ENCODE assay signal across 17 cellular contexts in the genomic region with DNA sequence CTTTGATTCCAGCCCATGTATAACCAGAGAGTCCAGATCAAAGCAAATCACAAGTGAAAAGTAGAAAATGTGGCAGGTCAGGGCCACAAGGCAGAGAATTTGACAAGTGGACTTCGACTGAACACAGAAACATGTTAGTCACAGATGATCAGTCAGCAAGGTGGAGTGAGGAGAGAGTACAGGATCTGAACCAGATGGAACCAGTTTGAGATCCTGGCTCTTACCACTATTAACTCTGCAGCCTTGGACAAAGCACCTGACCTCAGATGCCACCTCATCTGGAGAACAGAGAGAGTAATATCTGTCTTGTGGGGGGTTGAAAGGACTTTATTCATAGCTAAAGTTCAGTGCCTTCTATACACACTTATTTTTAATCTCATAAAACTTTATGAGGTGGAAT. TPM values are rescaled to one million over a fixed set of nuclear protein-coding genes. Genes with fewer than 3 reads are reported as not detected.
DNase-seq lines count a peak whose midpoint lies in the region; ATAC-seq and TF ChIP-seq lines count a peak whose summit lies in the region.
"Had no signal": no experiment of that assay in that cellular context is flagged by ENCODE, and none has a peak within 500 bp of the region (broad histone marks: within the 10 kb centered on the region; RNA-seq: fewer than 3 reads in every experiment).

No MANE protein-coding gene starts in this region.

- no peak for TF ChIP-seq POLR2A in ovary (IDR thresholded peaks at IDR 0.05)

- TF ChIP-seq CTCF in ovary (IDR thresholded peaks at IDR 0.05), result no peak

- peak; percentile 7 for DNase-seq in A172 (ENCODE audit: low spot score)
- DNase-seq in glomerular visceral epithelial cell (ENCODE audit: extremely low spot score), result peak; percentile 15
- no peak for DNase-seq in SJCRH30
- DNase-seq in ovary, result no peak
- no peak for DNase-seq in NCI-H526 treated with DMSO at 0.1 percent for 48 hours (lab: John Stamatoyannopoulos, UW)
- DNase-seq in NK-92 treated with Interleukin-12 subunit alpha and Interleukin-12 subunit beta, amount 100 ng/mL, for 24 hours (lab: John Stamatoyannopoulos, UW), result no peak
- DNase-seq: CD8-positive, alpha-beta T cell; GF-D8; KBM-7; mesendoderm; NCI-H1694 had no signal

- peak; percentile 75 for ATAC-seq in GM19395 (IDR thresholded peaks at IDR 0.05; ENCODE audit: unreplicated experiment)
- ATAC-seq in HG03469 (IDR thresholded peaks at IDR 0.05; ENCODE audit: unreplicated experiment), result peak; percentile 65
- ATAC-seq: A549; CD8-positive, alpha-beta T cell had no signal

- no peaks in the 10 kb centered on the region for H3K9me3 ChIP-seq in SJCRH30 (replicated peaks)
- no peaks in the 10 kb centered on the region for H3K9me3 ChIP-seq in ovary
- H3K9me3 ChIP-seq: A549 had no signal

- H3K27ac ChIP-seq in SJCRH30, result no peak overlapping the region
- no peak overlapping the region for H3K27ac ChIP-seq in ovary
- H3K27ac ChIP-seq: A549, epithelial cell of prostate had no signal

- intact Hi-C loops in ovary (cut with DNase I), result no loop called here

- H3K36me3 ChIP-seq in SJCRH30 (no peaks in the 10 kb centered on the region), ovary (no peaks in the 10 kb centered on the region)

- H3K4me3 ChIP-seq in SJCRH30, result no peak overlapping the region
- no peak overlapping the region for H3K4me3 ChIP-seq in ovary
- H3K4me3 ChIP-seq: A549 had no signal

- no peak for TF ChIP-seq EP300 in ovary (IDR thresholded peaks at IDR 0.05)

- H3K4me1 ChIP-seq in SJCRH30 (peaks cover 12% of the 10 kb centered on the region), ovary (ENCODE audit: insufficient read depth) (peaks cover 2% of the 10 kb centered on the region)
- H3K4me1 ChIP-seq: A549 had no signal

- 76 to 83% (median 79%) methylated on average over 1 of the region's 1 CpG for WGBS in ovary, 3 donors

- H3K27me3 ChIP-seq in SJCRH30 (no peaks in the 10 kb centered on the region), ovary (no peaks in the 10 kb centered on the region)

RNA-seq across cellular contexts. Expression of a gene that starts 4.4 kb away (rescaled TPM):
- total RNA-seq in A172 (2014; rRNA removed; shearing (Covaris generic)), result not detected in 2 replicates
- total RNA-seq in SJCRH30 (2014; rRNA removed; shearing (Covaris generic)), result 10.5 and 16.0 TPM in 2 replicates
- total RNA-seq in ovary, result under 1 TPM in 1 of 7 donors, not detected in 6; 0.80 TPM
- polyA plus RNA-seq in ovary, result not detected
- total RNA-seq: CD8-positive, alpha-beta T cell; osteoblast; SK-MEL-5 had no signal
- polyA plus RNA-seq: A549 had no signal

RNA-seq across cellular contexts. Expression of a gene that starts 39.2 kb away (rescaled TPM):
- 28.7 and 34.1 TPM in 2 replicates for total RNA-seq in A172 (2014; rRNA removed; shearing (Covaris generic))
- total RNA-seq in SJCRH30 (2014; rRNA removed; shearing (Covaris generic)), result 1.3 and 1.5 TPM in 2 replicates
- total RNA-seq in ovary, result 10 to 100 TPM in 6 of 7 donors, 1 to 10 TPM in 1; 8.1 to 41.5 (median 30.7) TPM
- 10 to 100 TPM; 22.8 to 40.0 TPM for polyA plus RNA-seq in ovary
- total RNA-seq: CD8-positive, alpha-beta T cell had no signal

Comparison
In these comparisons a context has a peak if more than half of its experiments do, and no peak if none do; other contexts are left out.
1. DNase-seq: peak in A172 (single experiment) and glomerular visceral epithelial cell (single experiment); none in SJCRH30 (0 of 2), ovary (0 of 5), NCI-H526 treated with DMSO at 0.1 percent for 48 hours (single experiment) and NK-92 treated with Interleukin-12 subunit alpha and Interleukin-12 subunit beta, amount 100 ng/mL, for 24 hours (single experiment).